ENCODE assay signal across 12 cellular contexts in genomic region chr4:21470531-21470930, GRCh38.
DNase-seq lines count a peak whose midpoint lies in the region; TF ChIP-seq lines count a peak whose summit lies in the region.
"Had no signal": no experiment of that assay in that cellular context is flagged by ENCODE, and none has a peak within 500 bp of the region (broad histone marks: within the 10 kb centered on the region; RNA-seq: fewer than 3 reads in every experiment).

No MANE protein-coding gene starts in this region.

- no peak overlapping the region for H3K4me3 Mint-ChIP-seq in chondrocyte (ENCODE audit: unreplicated experiment)

- no peaks in the 10 kb centered on the region for H3K9me3 Mint-ChIP-seq in chondrocyte (ENCODE audit: low read depth)

- DNase-seq in NCI-H1417 (lab: John Stamatoyannopoulos, UW) = peak; percentile 46 to 73 (median 51)
- DNase-seq in NCI-H1417 treated with DMSO at 0.1 percent for 48 hours (lab: John Stamatoyannopoulos, UW) = no peak
- DNase-seq in NCI-H524 treated with DMSO at 0.1 percent for 48 hours (lab: John Stamatoyannopoulos, UW) = peak; percentile 96
- peak; percentile 38 for DNase-seq in dermis blood vessel endothelial cell
- peak; percentile 10 for DNase-seq in stromal cell of bone marrow (ENCODE audit: low read depth)
- no peak for DNase-seq in chondrocyte (ENCODE audit: low spot score)
- DNase-seq in uterus = no peak
- no peak for DNase-seq in amniotic stem cell (lab: John Stamatoyannopoulos, UW)
- DNase-seq: 8988T; central memory CD4-positive, alpha-beta T cell; GOT3 had no signal

- intact Hi-C loops in uterus (cut with DNase I; ENCODE audit: low total_unique reads) = no loop called here

- TF ChIP-seq CTCF in chondrocyte (IDR thresholded peaks at IDR 0.05) = no peak
- no peak for TF ChIP-seq CTCF in uterus (IDR thresholded peaks at IDR 0.05)

- H3K36me3 ChIP-seq in uterus = no peaks in the 10 kb centered on the region

- H3K4me1 Mint-ChIP-seq in chondrocyte (ENCODE audit: low read depth) = no peaks in the 10 kb centered on the region

- peaks cover 2% of the 10 kb centered on the region for H3K27me3 Mint-ChIP-seq in chondrocyte (ENCODE audit: low read depth)

- no peaks in the 10 kb centered on the region for H3K27me3 ChIP-seq in uterus

- no peak overlapping the region for H3K27ac Mint-ChIP-seq in chondrocyte (ENCODE audit: unreplicated experiment)

- H3K4me3 ChIP-seq in uterus = no peak overlapping the region

- H3K9me3 ChIP-seq in uterus = no peaks in the 10 kb centered on the region

- H3K36me3 Mint-ChIP-seq in chondrocyte (ENCODE audit: low read depth) = no peaks in the 10 kb centered on the region

- no peaks in the 10 kb centered on the region for H3K4me1 ChIP-seq in uterus
- H3K4me1 ChIP-seq: parathyroid adenoma had no signal

- no peak overlapping the region for H3K27ac ChIP-seq in uterus
- H3K27ac ChIP-seq: parathyroid adenoma had no signal

- no peak for TF ChIP-seq POLR2A in uterus (IDR thresholded peaks at IDR 0.05)

Comparison
In these comparisons a context has a peak if more than half of its experiments do, and no peak if none do; other contexts are left out.
1. DNase-seq: peak in NCI-H1417 (3 of 3), NCI-H524 treated with DMSO at 0.1 percent for 48 hours (single experiment), dermis blood vessel endothelial cell (single experiment) and stromal cell of bone marrow (single experiment); none in NCI-H1417 treated with DMSO at 0.1 percent for 48 hours (single experiment), chondrocyte (single experiment), uterus (0 of 2) and amniotic stem cell (single experiment).